Comparison of ENCODE assay signal across 1 cellular context in genomic region chr16:29807426-29808218, GRCh38.
TF ChIP-seq lines count a peak whose summit lies in the region.

No MANE protein-coding gene starts in this region.

TF ChIP-seq in WTC11, 78 proteins besides CTCF, POLR2A, EP300 and RAD21 (continued from another document and continues in another):
- TF ChIP-seq, protein P1, sequence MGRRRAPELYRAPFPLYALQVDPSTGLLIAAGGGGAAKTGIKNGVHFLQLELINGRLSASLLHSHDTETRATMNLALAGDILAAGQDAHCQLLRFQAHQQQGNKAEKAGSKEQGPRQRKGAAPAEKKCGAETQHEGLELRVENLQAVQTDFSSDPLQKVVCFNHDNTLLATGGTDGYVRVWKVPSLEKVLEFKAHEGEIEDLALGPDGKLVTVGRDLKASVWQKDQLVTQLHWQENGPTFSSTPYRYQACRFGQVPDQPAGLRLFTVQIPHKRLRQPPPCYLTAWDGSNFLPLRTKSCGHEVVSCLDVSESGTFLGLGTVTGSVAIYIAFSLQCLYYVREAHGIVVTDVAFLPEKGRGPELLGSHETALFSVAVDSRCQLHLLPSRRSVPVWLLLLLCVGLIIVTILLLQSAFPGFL (CRISPR knock-in tag; IDR thresholded peaks at IDR 0.05; ENCODE audit: borderline replicate concordance): peak; percentile 82; the same call in 1 of the 2 replicates
- TF ChIP-seq ZBTB43 (CRISPR knock-in tag; IDR thresholded peaks at IDR 0.05) (no peak; the same call in 1 of the 2 replicates), PRRX2 (CRISPR knock-in tag; IDR thresholded peaks at IDR 0.05) (no peak), ZNF416 (CRISPR knock-in tag; IDR thresholded peaks at IDR 0.05) (no peak), FOXK1 (CRISPR knock-in tag; IDR thresholded peaks at IDR 0.05) (peak; percentile 70; the same call in 1 of the 2 replicates), TP53 (CRISPR knock-in tag; IDR thresholded peaks at IDR 0.05) (peak; percentile 71; the same call in 1 of the 2 replicates), TEAD4 (CRISPR knock-in tag; IDR thresholded peaks at IDR 0.05) (no peak), TEAD1 (CRISPR knock-in tag; IDR thresholded peaks at IDR 0.05) (peak; percentile 58; the same call in 1 of the 2 replicates), ZNF396 (CRISPR knock-in tag; IDR thresholded peaks at IDR 0.05; ENCODE audit: borderline replicate concordance) (no peak), IRF1 (CRISPR knock-in tag; IDR thresholded peaks at IDR 0.05) (no peak), ZNF423 (CRISPR knock-in tag; IDR thresholded peaks at IDR 0.05) (no peak), HMGXB4 (CRISPR knock-in tag; IDR thresholded peaks at IDR 0.05) (peak; percentile 80; the same call in 1 of the 2 replicates), OVOL2 (CRISPR knock-in tag; IDR thresholded peaks at IDR 0.05; ENCODE audit: borderline replicate concordance) (no peak), NFE2L1 (CRISPR knock-in tag; IDR thresholded peaks at IDR 0.05) (peak; percentile 63; the same call in 1 of the 2 replicates), JAZF1 (CRISPR knock-in tag; IDR thresholded peaks at IDR 0.05) (no peak), FOXP1 (CRISPR knock-in tag; IDR thresholded peaks at IDR 0.05; ENCODE audit: borderline replicate concordance) (peak; percentile 82), MYBL2 (CRISPR knock-in tag; IDR thresholded peaks at IDR 0.05) (peak; percentile 78; the same call in 1 of the 2 replicates), GTF2I (CRISPR knock-in tag; conservative IDR thresholded peaks at IDR 0.05) (no peak), ZNF121 (CRISPR knock-in tag; IDR thresholded peaks at IDR 0.05) (peak; percentile 57), EMX1 (CRISPR knock-in tag; IDR thresholded peaks at IDR 0.05) (no peak), ZNF317 (CRISPR knock-in tag; IDR thresholded peaks at IDR 0.05; ENCODE audit: borderline replicate concordance, low read depth) (peak; percentile 40; the same call in 1 of the 2 replicates), RORB (CRISPR knock-in tag; IDR thresholded peaks at IDR 0.05) (no peak), ATF1 (CRISPR knock-in tag; IDR thresholded peaks at IDR 0.05) (no peak), NFYB (CRISPR knock-in tag; conservative IDR thresholded peaks at IDR 0.05; ENCODE audit: low read depth) (no peak), FOXJ3 (CRISPR knock-in tag; IDR thresholded peaks at IDR 0.05; ENCODE audit: borderline replicate concordance) (no peak), USF2 (CRISPR knock-in tag; IDR thresholded peaks at IDR 0.05) (peak; percentile 67), CREB1 (CRISPR knock-in tag; IDR thresholded peaks at IDR 0.05) (peak; percentile 71), HMGA2 (CRISPR knock-in tag; IDR thresholded peaks at IDR 0.05) (no peak), CREM (CRISPR knock-in tag; IDR thresholded peaks at IDR 0.05) (peak; percentile 7; the same call in 1 of the 2 replicates), ELF4 (CRISPR knock-in tag; IDR thresholded peaks at IDR 0.05; ENCODE audit: low read depth) (peak; percentile 32; the same call in 1 of the 2 replicates), MLX (CRISPR knock-in tag; IDR thresholded peaks at IDR 0.05) (no peak; the same call in 1 of the 2 replicates), ZNF263 (CRISPR knock-in tag; IDR thresholded peaks at IDR 0.05; ENCODE audit: low read depth) (no peak), ESRRA (CRISPR knock-in tag; IDR thresholded peaks at IDR 0.05; ENCODE audit: borderline replicate concordance) (peak; percentile 73; the same call in 1 of the 2 replicates), KAT7 (CRISPR knock-in tag; IDR thresholded peaks at IDR 0.05; ENCODE audit: borderline replicate concordance) (peak; percentile 90), NR2C2 (CRISPR knock-in tag; IDR thresholded peaks at IDR 0.05) (no peak)
- TF ChIP-seq, protein P2, sequence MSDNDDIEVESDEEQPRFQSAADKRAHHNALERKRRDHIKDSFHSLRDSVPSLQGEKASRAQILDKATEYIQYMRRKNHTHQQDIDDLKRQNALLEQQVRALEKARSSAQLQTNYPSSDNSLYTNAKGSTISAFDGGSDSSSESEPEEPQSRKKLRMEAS (CRISPR knock-in tag; IDR thresholded peaks at IDR 0.05): peak; percentile 97
- TF ChIP-seq, protein P3, sequence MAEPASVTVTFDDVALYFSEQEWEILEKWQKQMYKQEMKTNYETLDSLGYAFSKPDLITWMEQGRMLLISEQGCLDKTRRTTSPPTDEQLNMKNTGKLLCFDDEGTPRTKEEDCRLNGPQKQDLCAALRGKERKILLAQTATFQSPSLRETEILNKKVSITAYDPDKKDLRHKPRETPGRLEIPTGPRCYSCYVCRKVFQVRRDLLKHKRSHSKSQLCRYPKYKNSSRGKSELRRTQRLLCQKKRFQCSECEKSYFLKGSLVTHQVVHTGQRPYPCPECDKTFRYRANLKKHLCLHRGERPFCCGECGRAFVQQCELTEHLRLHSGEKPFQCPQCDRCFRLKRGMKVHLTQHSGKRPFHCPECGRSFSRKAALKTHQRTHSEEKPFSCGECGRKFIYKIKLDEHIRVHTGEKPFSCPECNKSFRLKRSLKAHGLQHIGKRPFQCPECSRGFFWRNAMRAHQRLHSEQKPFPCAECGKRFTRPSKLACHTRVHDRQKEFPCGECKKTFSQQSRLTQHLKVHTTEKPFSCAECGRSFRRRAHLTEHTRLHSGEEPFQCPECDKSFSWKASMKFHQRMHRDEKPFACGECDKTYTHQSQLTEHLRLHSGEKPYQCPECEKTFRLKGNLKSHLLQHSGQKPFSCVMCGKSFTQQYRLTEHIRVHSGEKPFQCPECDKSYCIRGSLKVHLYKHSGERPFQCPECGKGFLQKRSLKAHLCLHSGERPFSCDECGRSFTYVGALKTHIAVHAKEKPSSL (CRISPR knock-in tag; conservative IDR thresholded peaks at IDR 0.05): no peak
- TF ChIP-seq, protein P4, sequence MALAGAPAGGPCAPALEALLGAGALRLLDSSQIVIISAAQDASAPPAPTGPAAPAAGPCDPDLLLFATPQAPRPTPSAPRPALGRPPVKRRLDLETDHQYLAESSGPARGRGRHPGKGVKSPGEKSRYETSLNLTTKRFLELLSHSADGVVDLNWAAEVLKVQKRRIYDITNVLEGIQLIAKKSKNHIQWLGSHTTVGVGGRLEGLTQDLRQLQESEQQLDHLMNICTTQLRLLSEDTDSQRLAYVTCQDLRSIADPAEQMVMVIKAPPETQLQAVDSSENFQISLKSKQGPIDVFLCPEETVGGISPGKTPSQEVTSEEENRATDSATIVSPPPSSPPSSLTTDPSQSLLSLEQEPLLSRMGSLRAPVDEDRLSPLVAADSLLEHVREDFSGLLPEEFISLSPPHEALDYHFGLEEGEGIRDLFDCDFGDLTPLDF (CRISPR knock-in tag; IDR thresholded peaks at IDR 0.05): no peak
- TF ChIP-seq, protein P5, sequence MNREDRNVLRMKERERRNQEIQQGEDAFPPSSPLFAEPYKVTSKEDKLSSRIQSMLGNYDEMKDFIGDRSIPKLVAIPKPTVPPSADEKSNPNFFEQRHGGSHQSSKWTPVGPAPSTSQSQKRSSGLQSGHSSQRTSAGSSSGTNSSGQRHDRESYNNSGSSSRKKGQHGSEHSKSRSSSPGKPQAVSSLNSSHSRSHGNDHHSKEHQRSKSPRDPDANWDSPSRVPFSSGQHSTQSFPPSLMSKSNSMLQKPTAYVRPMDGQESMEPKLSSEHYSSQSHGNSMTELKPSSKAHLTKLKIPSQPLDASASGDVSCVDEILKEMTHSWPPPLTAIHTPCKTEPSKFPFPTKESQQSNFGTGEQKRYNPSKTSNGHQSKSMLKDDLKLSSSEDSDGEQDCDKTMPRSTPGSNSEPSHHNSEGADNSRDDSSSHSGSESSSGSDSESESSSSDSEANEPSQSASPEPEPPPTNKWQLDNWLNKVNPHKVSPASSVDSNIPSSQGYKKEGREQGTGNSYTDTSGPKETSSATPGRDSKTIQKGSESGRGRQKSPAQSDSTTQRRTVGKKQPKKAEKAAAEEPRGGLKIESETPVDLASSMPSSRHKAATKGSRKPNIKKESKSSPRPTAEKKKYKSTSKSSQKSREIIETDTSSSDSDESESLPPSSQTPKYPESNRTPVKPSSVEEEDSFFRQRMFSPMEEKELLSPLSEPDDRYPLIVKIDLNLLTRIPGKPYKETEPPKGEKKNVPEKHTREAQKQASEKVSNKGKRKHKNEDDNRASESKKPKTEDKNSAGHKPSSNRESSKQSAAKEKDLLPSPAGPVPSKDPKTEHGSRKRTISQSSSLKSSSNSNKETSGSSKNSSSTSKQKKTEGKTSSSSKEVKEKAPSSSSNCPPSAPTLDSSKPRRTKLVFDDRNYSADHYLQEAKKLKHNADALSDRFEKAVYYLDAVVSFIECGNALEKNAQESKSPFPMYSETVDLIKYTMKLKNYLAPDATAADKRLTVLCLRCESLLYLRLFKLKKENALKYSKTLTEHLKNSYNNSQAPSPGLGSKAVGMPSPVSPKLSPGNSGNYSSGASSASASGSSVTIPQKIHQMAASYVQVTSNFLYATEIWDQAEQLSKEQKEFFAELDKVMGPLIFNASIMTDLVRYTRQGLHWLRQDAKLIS (CRISPR knock-in tag; IDR thresholded peaks at IDR 0.05; ENCODE audit: borderline replicate concordance): peak; percentile 82; the same call in 1 of the 2 replicates
- TF ChIP-seq, protein P6, sequence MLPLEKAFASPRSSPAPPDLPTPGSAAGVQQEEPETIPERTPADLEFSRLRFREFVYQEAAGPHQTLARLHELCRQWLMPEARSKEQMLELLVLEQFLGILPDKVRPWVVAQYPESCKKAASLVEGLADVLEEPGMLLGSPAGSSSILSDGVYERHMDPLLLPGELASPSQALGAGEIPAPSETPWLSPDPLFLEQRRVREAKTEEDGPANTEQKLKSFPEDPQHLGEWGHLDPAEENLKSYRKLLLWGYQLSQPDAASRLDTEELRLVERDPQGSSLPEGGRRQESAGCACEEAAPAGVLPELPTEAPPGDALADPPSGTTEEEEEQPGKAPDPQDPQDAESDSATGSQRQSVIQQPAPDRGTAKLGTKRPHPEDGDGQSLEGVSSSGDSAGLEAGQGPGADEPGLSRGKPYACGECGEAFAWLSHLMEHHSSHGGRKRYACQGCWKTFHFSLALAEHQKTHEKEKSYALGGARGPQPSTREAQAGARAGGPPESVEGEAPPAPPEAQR (CRISPR knock-in tag; IDR thresholded peaks at IDR 0.05): no peak
- TF ChIP-seq, protein P7, sequence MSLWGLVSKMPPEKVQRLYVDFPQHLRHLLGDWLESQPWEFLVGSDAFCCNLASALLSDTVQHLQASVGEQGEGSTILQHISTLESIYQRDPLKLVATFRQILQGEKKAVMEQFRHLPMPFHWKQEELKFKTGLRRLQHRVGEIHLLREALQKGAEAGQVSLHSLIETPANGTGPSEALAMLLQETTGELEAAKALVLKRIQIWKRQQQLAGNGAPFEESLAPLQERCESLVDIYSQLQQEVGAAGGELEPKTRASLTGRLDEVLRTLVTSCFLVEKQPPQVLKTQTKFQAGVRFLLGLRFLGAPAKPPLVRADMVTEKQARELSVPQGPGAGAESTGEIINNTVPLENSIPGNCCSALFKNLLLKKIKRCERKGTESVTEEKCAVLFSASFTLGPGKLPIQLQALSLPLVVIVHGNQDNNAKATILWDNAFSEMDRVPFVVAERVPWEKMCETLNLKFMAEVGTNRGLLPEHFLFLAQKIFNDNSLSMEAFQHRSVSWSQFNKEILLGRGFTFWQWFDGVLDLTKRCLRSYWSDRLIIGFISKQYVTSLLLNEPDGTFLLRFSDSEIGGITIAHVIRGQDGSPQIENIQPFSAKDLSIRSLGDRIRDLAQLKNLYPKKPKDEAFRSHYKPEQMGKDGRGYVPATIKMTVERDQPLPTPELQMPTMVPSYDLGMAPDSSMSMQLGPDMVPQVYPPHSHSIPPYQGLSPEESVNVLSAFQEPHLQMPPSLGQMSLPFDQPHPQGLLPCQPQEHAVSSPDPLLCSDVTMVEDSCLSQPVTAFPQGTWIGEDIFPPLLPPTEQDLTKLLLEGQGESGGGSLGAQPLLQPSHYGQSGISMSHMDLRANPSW (CRISPR knock-in tag; conservative IDR thresholded peaks at IDR 0.05; ENCODE audit: low read depth): no peak
- TF ChIP-seq, protein P8, sequence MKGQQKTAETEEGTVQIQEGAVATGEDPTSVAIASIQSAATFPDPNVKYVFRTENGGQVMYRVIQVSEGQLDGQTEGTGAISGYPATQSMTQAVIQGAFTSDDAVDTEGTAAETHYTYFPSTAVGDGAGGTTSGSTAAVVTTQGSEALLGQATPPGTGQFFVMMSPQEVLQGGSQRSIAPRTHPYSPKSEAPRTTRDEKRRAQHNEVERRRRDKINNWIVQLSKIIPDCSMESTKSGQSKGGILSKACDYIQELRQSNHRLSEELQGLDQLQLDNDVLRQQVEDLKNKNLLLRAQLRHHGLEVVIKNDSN (CRISPR knock-in tag; IDR thresholded peaks at IDR 0.05): peak; percentile 84
